In the genomic region with DNA sequence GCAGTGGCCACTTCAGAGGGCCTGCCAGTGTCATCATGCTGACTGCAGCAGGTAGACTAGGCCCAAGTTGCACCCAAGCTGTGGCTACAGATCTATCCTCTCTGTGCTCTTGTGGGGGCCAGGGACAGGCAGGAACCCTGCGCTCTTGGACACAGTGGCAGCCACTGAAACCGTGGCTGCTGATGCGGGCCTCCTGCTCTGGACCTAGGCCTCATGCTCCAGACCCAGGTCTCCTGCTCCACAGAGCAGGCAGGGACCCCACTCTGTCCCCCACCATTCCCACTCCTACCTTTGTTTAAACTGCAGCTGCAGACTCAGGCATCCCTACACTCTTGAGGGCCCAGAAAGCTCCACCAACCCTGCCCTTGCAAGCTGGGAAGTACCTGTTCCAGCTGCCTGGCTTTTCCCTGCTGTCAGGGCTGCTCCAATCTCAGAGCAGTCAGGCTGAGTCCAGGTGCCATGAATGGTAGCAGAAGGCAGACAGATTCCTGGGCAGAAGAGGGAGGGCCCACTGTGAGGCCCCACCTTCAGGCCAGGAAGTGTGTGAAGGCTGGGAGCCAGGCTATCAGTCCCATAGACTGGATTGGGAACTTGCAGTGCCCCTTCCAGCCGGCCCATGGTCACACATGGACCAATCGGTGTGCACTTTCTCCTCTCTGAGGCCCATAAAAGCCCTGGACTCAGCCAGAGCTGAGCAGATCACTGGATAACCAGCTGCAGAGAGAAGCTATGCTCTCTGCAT, we compare ENCODE assay signal across 16 cellular contexts.
DNase-seq lines count a peak whose midpoint lies in the region; ATAC-seq, FAIRE-seq and TF ChIP-seq lines count a peak whose summit lies in the region.
"Had no signal": no experiment of that assay in that cellular context is flagged by ENCODE, and none has a peak within 500 bp of the region (broad histone marks: within the 10 kb centered on the region; RNA-seq: fewer than 3 reads in every experiment).

No MANE protein-coding gene starts in this region.

- no peak for FAIRE-seq in HepG2 (lab: Jason Lieb, UNC)
- FAIRE-seq: H54, K562 had no signal

- no peak overlapping the region for H3K27ac Mint-ChIP-seq in T-helper 17 cell
- H3K27ac Mint-ChIP-seq in immature natural killer cell = no peak overlapping the region
- H3K27ac Mint-ChIP-seq: CD8-positive, alpha-beta memory T cell had no signal

- H4K91ac ChIP-seq in neuronal stem cell (ENCODE audit: low read depth, low read length, poor library complexity) = no peak overlapping the region

- no TSS peak for BruUV-seq in HepG2 (replicated peaks; lab: Mats Ljungman, UMichigan)

- DNase-seq in DMS53 (lab: John Stamatoyannopoulos, UW) = peak; percentile 26
- no peak for DNase-seq in DMS53 treated with DMSO at 0.1 percent for 48 hours (lab: John Stamatoyannopoulos, UW; ENCODE audit: unreplicated experiment)
- no peak for DNase-seq in HepG2 (ENCODE audit: low spot score)
- DNase-seq in neuronal stem cell (ENCODE audit: low spot score) = no peak
- no peak for DNase-seq in T-helper 17 cell
- no peak for DNase-seq in NCI-H187 treated with DMSO at 0.1 percent for 48 hours (lab: John Stamatoyannopoulos, UW)
- no peak for DNase-seq in immature natural killer cell
- DNase-seq: AML-193; Caco-2; CD8-positive, alpha-beta memory T cell had no signal

- no peak overlapping the region for H2BK5ac ChIP-seq in neuronal stem cell (ENCODE audit: low read length)

- POLR2A ChIA-PET in HepG2 (lab: Yijun Ruan, JAX) = no interaction called here

- H3K27ac ChIP-seq in HepG2 (ENCODE audit: extremely low read length, insufficient read depth, low read length) (no peak overlapping the region), neuronal stem cell (replicated peaks; ENCODE audit: low read length) (no peak overlapping the region)
- H3K27ac ChIP-seq: 22Rv1, BLaER1, HL-60 had no signal

- peak overlapping the region; percentile 41 for H3K18ac ChIP-seq in neuronal stem cell (ENCODE audit: low read length)

- H3K4me1 Mint-ChIP-seq in T-helper 17 cell (no peaks in the 10 kb centered on the region), immature natural killer cell (no peaks in the 10 kb centered on the region)
- H3K4me1 Mint-ChIP-seq: CD8-positive, alpha-beta memory T cell had no signal

- no peak overlapping the region for H2AK5ac ChIP-seq in neuronal stem cell (ENCODE audit: low read depth, low read length)

- H3K79me2 ChIP-seq in HepG2 (ENCODE audit: insufficient read depth, low read length) = no peaks in the 10 kb centered on the region

- H3K79me1 ChIP-seq in neuronal stem cell (ENCODE audit: low read depth, low read length) = no peaks in the 10 kb centered on the region

- H3K9ac ChIP-seq in HepG2 (ENCODE audit: insufficient read depth, low read depth, low read length) (no peak overlapping the region), neuronal stem cell (ENCODE audit: low read depth, low read length, poor library complexity) (no peak overlapping the region)
- H3K9ac ChIP-seq: BLaER1 had no signal

- in situ Hi-C loops in HepG2 (cut with HindIII; ENCODE audit: extremely low pct_ligation_motif_present, low pct_unique_long_range_greater_than_20kb) = no loop called here

- H3K4ac ChIP-seq in neuronal stem cell (ENCODE audit: low read length) = no peak overlapping the region

- peaks cover 8 to 39% (median 12%) of the 10 kb centered on the region in 6 donors for H3K9me3 Mint-ChIP-seq in immature natural killer cell

- intact Hi-C loops in HepG2 (cut with micrococcal nuclease; ENCODE audit: unreplicated experiment) = no loop called here

- 52% methylated on average over 4 of the region's 5 CpGs for WGBS in HepG2 (ENCODE audit: low lambda C conversion rate)
- WGBS in neuronal stem cell (ENCODE audit: extremely low coverage in 2 of 2, insufficient read length in 2 of 2, insufficient replicate concordance in 1 of 2), 2 donors = no CpG with 5 or more reads among the region's 5 CpGs

- H3K14ac ChIP-seq in neuronal stem cell (ENCODE audit: low read length) = no peak overlapping the region

- CTCF ChIA-PET in HepG2 (lab: Yijun Ruan, JAX; ENCODE audit: low intra/inter-chr PET ratio, low total read pairs) = no interaction called here

- no peak overlapping the region for H2AFZ ChIP-seq in HepG2 (ENCODE audit: low read length)
- peak overlapping the region; percentile 83 for H2AFZ ChIP-seq in neuronal stem cell (ENCODE audit: low read length)

- H4K8ac ChIP-seq in neuronal stem cell (ENCODE audit: low read depth, low read length) = no peak overlapping the region

- TF ChIP-seq CTCF in HepG2 (CRISPR knock-in tag; IDR thresholded peaks at IDR 0.05) = no peak

- TF ChIP-seq POLR2A in HepG2 (IDR thresholded peaks at IDR 0.05; ENCODE audit: insufficient read depth in 1 of 2, low read depth in 2 of 2, low read length in 2 of 2) = no peak

- no peak overlapping the region for H2BK12ac ChIP-seq in neuronal stem cell (ENCODE audit: low read length)

- H3K4me3 ChIP-seq in HepG2 (replicated peaks in 1 of 3; ENCODE audit: insufficient read depth in 1 of 3, low read depth in 2 of 3, low read length in 3 of 3) = no peak overlapping the region
- H3K4me3 ChIP-seq in neuronal stem cell (ENCODE audit: low read length in 2 of 2) = no peak overlapping the region
- H3K4me3 ChIP-seq: BLaER1, K562 had no signal

- no peak overlapping the region for H3K23ac ChIP-seq in neuronal stem cell (ENCODE audit: low read depth, low read length, poor library complexity)

- H3K36me3 ChIP-seq in HepG2 (replicated peaks in 1 of 2; ENCODE audit: control insufficient read depth in 1 of 2, insufficient read depth in 2 of 2, low read length in 2 of 2) = no peaks in the 10 kb centered on the region
- no peaks in the 10 kb centered on the region for H3K36me3 ChIP-seq in neuronal stem cell (replicated peaks in 1 of 2; ENCODE audit: control insufficient read depth in 2 of 2, insufficient read depth in 2 of 2, low read length in 2 of 2)
- H3K36me3 ChIP-seq: BLaER1 had no signal

- H4K20me1 ChIP-seq in HepG2 (ENCODE audit: insufficient read depth, low read length) = no peaks in the 10 kb centered on the region
- H4K20me1 ChIP-seq: BLaER1 had no signal

- H3K27me3 ChIP-seq in HepG2 (ENCODE audit: control insufficient read depth in 1 of 2, insufficient read depth in 2 of 2, low read length in 2 of 2) = no peaks in the 10 kb centered on the region
- H3K27me3 ChIP-seq in neuronal stem cell (ENCODE audit: control insufficient read depth in 3 of 3, insufficient read depth in 3 of 3, low read depth in 1 of 3, low read length in 3 of 3) = no peaks in the 10 kb centered on the region
- H3K27me3 ChIP-seq: BLaER1 had no signal

- no peak overlapping the region for H3K4me2 ChIP-seq in HepG2 (ENCODE audit: low read depth, low read length)
- no peak overlapping the region for H3K4me2 ChIP-seq in neuronal stem cell (ENCODE audit: insufficient read depth, low read length, poor library complexity, severe bottlenecking)
- H3K4me2 ChIP-seq: BLaER1 had no signal

- no peak for TF ChIP-seq EP300 in HepG2 (IDR thresholded peaks at IDR 0.05; ENCODE audit: low read depth in 2 of 2, low read length in 2 of 2)
- no peak for TF ChIP-seq EP300 in HepG2 (CRISPR knock-in tag; IDR thresholded peaks at IDR 0.05; ENCODE audit: borderline replicate concordance)

- H3K27me3 Mint-ChIP-seq in T-helper 17 cell = no peaks in the 10 kb centered on the region
- no peaks in the 10 kb centered on the region for H3K27me3 Mint-ChIP-seq in immature natural killer cell (ENCODE audit: low read depth in 3 of 3)
- H3K27me3 Mint-ChIP-seq: CD8-positive, alpha-beta memory T cell had no signal

- H2BK120ac ChIP-seq in neuronal stem cell (ENCODE audit: low read depth, low read length) = no peak overlapping the region

- H3K4me1 ChIP-seq in HepG2 (ENCODE audit: insufficient read depth, low read length) (no peaks in the 10 kb centered on the region), neuronal stem cell (ENCODE audit: control insufficient read depth in 2 of 2, insufficient read depth in 1 of 2, low read depth in 1 of 2, low read length in 2 of 2) (no peaks in the 10 kb centered on the region)
- H3K4me1 ChIP-seq: BLaER1, Caco-2 had no signal

- no peak overlapping the region for H3K4me3 Mint-ChIP-seq in T-helper 17 cell
- H3K4me3 Mint-ChIP-seq in immature natural killer cell = no peak overlapping the region
- H3K4me3 Mint-ChIP-seq: CD8-positive, alpha-beta memory T cell had no signal

- ATAC-seq in HepG2 = peak; percentile 32; the same call in 1 of the 3 replicates
- ATAC-seq in T-helper 17 cell = no peak
- no peak for ATAC-seq in HG02763 (IDR thresholded peaks at IDR 0.05; ENCODE audit: unreplicated experiment)
- ATAC-seq: K562 had no signal

- H2BK15ac ChIP-seq in neuronal stem cell (ENCODE audit: low read length) = no peak overlapping the region

- no peaks in the 10 kb centered on the region for H3K36me3 Mint-ChIP-seq in T-helper 17 cell (ENCODE audit: low read depth)
- no peaks in the 10 kb centered on the region for H3K36me3 Mint-ChIP-seq in immature natural killer cell
- H3K36me3 Mint-ChIP-seq: CD8-positive, alpha-beta memory T cell had no signal

- TF ChIP-seq RAD21 in HepG2 (CRISPR knock-in tag; IDR thresholded peaks at IDR 0.05) = no peak

- no peaks in the 10 kb centered on the region for H3K9me3 ChIP-seq in HepG2 (ENCODE audit: low read length)
- H3K9me3 ChIP-seq in neuronal stem cell (replicated peaks in 1 of 2; ENCODE audit: control insufficient read depth in 2 of 2, insufficient read depth in 1 of 2, low read depth in 1 of 2, low read length in 2 of 2) = no peaks in the 10 kb centered on the region
- no peaks in the 10 kb centered on the region for H3K9me3 ChIP-seq in T-helper 17 cell (ENCODE audit: control insufficient read depth, low read length, poor library complexity, severe bottlenecking)
- H3K9me3 ChIP-seq: Caco-2 had no signal

TF ChIP-seq in HepG2, 621 proteins besides CTCF, POLR2A, EP300 and RAD21 (continues in another document):
- TF ChIP-seq NFE2L1 (CRISPR knock-in tag; IDR thresholded peaks at IDR 0.05; ENCODE audit: borderline replicate concordance) (no peak), ZNF510 (CRISPR knock-in tag; IDR thresholded peaks at IDR 0.05; ENCODE audit: low read depth) (no peak)
- TF ChIP-seq, protein P1, sequence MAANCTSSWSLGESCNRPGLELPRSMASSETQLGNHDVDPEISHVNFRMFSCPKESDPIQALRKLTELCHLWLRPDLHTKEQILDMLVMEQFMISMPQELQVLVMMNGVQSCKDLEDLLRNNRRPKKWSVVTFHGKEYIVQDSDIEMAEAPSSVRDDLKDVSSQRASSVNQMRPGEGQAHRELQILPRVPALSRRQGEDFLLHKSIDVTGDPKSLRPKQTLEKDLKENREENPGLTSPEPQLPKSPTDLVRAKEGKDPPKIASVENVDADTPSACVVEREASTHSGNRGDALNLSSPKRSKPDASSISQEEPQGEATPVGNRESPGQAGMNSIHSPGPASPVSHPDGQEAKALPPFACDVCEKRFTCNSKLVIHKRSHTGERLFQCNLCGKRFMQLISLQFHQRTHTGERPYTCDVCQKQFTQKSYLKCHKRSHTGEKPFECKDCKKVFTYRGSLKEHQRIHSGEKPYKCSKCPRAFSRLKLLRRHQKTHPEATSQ (CRISPR knock-in tag; IDR thresholded peaks at IDR 0.05; ENCODE audit: borderline replicate concordance) = no peak
